In genomic region chr1:199741586-199741985, GRCh38 we compare ENCODE assay signal across 26 cellular contexts.
"Had no signal": no experiment of that assay in that cellular context is flagged by ENCODE, and none has a peak within 500 bp of the region (broad histone marks: within the 10 kb centered on the region; RNA-seq: fewer than 3 reads in every experiment).

No MANE protein-coding gene starts in this region.

- H3K27me3 ChIP-seq: body of pancreas, esophagus muscularis mucosa, foreskin keratinocyte, gastrocnemius medialis, heart right ventricle had no signal

- H3K4me3 ChIP-seq: body of pancreas, esophagus muscularis mucosa, gastrocnemius medialis, heart right ventricle had no signal

- H3K9me3 ChIP-seq: body of pancreas, esophagus muscularis mucosa, gastrocnemius medialis, heart right ventricle had no signal

- H3K27ac ChIP-seq: body of pancreas, esophagus muscularis mucosa, gastrocnemius medialis, heart right ventricle, WERI-Rb-1 had no signal

- H3K36me3 ChIP-seq: esophagus muscularis mucosa, gastrocnemius medialis, heart right ventricle, WERI-Rb-1 had no signal

- H3K4me1 ChIP-seq: body of pancreas, esophagus muscularis mucosa, gastrocnemius medialis had no signal

- DNase-seq: activated B cell treated with CpG ODN at 0.5 μM for 24 hours; activated CD4-positive, alpha-beta T cell treated with anti-CD3 and anti-CD28 coated beads for 48 hours; activated CD4-positive, alpha-beta T cell treated with anti-CD3 and anti-CD28 coated beads, Interleukin-2, amount 50 U/mL, for 1 hour; activated CD4-positive, alpha-beta T cell treated with anti-CD3 and anti-CD28 coated beads, Interleukin-2, amount 50 U/mL, for 48 hours; activated CD8-positive, alpha-beta memory T cell treated with anti-CD3 and anti-CD28 coated beads for 24 hours; activated CD8-positive, alpha-beta T cell treated with anti-CD3 and anti-CD28 coated beads for 36 hours; activated effector memory CD4-positive, alpha-beta T cell treated with Interleukin-2 at 50 U/mL for 16 hours; activated gamma-delta T cell treated with Interleukin-2 at 50 U/mL for 16 hours; activated naive CD4-positive, alpha-beta T cell treated with anti-CD3 and anti-CD28 coated beads, Interleukin-2, amount 50 U/mL, for 16 hours; activated naive CD4-positive, alpha-beta T cell treated with Interleukin-2 at 50 U/mL for 16 hours; activated T-cell treated with anti-CD3 and anti-CD28 coated beads, Interleukin-2, amount 50 U/mL, for 4 hours; amygdala; aorta; body of pancreas; caudate nucleus; cortex of kidney; dermis blood vessel endothelial cell; effector CD4-positive, alpha-beta T cell; effector memory CD8-positive, alpha-beta T cell; erythroblast; foreskin keratinocyte; gastrocnemius medialis; heart right ventricle; T1000; WERI-Rb-1 had no signal
